26 cellular contexts compared by ENCODE assay signal in genomic region chr1:22321917-22322316, GRCh38.
"Had no signal": no experiment of that assay in that cellular context is flagged by ENCODE, and none has a peak within 500 bp of the region (broad histone marks: within the 10 kb centered on the region; RNA-seq: fewer than 3 reads in every experiment).

No MANE protein-coding gene starts in this region.

- H3K27ac Mint-ChIP-seq: activated CD4-positive, alpha-beta memory T cell treated with anti-CD3 and anti-CD28 coated beads for 36 hours; activated T-helper 17 cell treated with anti-CD3 and anti-CD28 coated beads, Interleukin-2, amount 50 U/mL, for 72 hours; effector memory CD8-positive, alpha-beta T cell; naive B cell; T-helper 2 cell treated with Interferon-gamma antibody and Interleukin-4, amounts not matched to agents 5 μg/mL and 100 μg/mL, for 36 hours had no signal

- H3K27me3 ChIP-seq: right atrium auricular region, testis had no signal

- ATAC-seq: activated T-cell treated with anti-CD3 and anti-CD28 coated beads, Interleukin-2, amount 50 U/mL, for 4 hours; activated T-helper 17 cell treated with anti-CD3 and anti-CD28 coated beads, Interleukin-2, amount 50 U/mL, for 72 hours; effector memory CD8-positive, alpha-beta T cell; gastrocnemius medialis had no signal

- H3K36me3 ChIP-seq: brain microvascular endothelial cell, gastrocnemius medialis, right atrium auricular region had no signal

- H3K4me3 Mint-ChIP-seq: activated CD4-positive, alpha-beta memory T cell treated with anti-CD3 and anti-CD28 coated beads for 36 hours; activated T-cell treated with anti-CD3 and anti-CD28 coated beads, Interleukin-2, amount 50 U/mL, for 4 hours; activated T-helper 17 cell treated with anti-CD3 and anti-CD28 coated beads, Interleukin-2, amount 50 U/mL, for 72 hours; effector memory CD8-positive, alpha-beta T cell; naive B cell; neural crest cell; T-helper 2 cell treated with Interferon-gamma antibody and Interleukin-4, amounts not matched to agents 5 μg/mL and 100 μg/mL, for 36 hours had no signal

- DNase-seq: activated CD4-positive, alpha-beta memory T cell treated with anti-CD3 and anti-CD28 coated beads for 36 hours; activated CD4-positive, alpha-beta T cell treated with anti-CD3 and anti-CD28 coated beads for 48 hours; activated CD4-positive, CD25-positive, alpha-beta regulatory T cell; activated gamma-delta T cell treated with Interleukin-2 at 50 U/mL for 16 hours; activated naive CD4-positive, alpha-beta T cell treated with anti-CD3 and anti-CD28 coated beads, Interleukin-2, amount 50 U/mL, for 16 hours; activated T-cell treated with anti-CD3 and anti-CD28 coated beads, Interleukin-2, amount 50 U/mL, for 4 hours; amniotic stem cell; brain microvascular endothelial cell; effector memory CD8-positive, alpha-beta T cell; erythroblast; gastrocnemius medialis; hippocampal formation; mesendoderm; naive B cell; nucleus accumbens; stimulated activated CD4-positive, alpha-beta T cell treated with anti-CD3 and anti-CD28 coated beads, Interleukin-2, amount 100 ng/mL, for 48 hours; stimulated activated naive CD4-positive, alpha-beta T cell treated with Interleukin-2 at 50 U/mL for 16 hours; T-helper 1 cell; testis; trophoblast cell had no signal

- H3K9me3 Mint-ChIP-seq: activated CD4-positive, alpha-beta memory T cell treated with anti-CD3 and anti-CD28 coated beads for 36 hours; activated T-cell treated with anti-CD3 and anti-CD28 coated beads, Interleukin-2, amount 50 U/mL, for 4 hours; activated T-helper 17 cell treated with anti-CD3 and anti-CD28 coated beads, Interleukin-2, amount 50 U/mL, for 72 hours; effector memory CD8-positive, alpha-beta T cell; naive B cell; neural crest cell; T-helper 2 cell treated with Interferon-gamma antibody and Interleukin-4, amounts not matched to agents 5 μg/mL and 100 μg/mL, for 36 hours had no signal

- H3K36me3 Mint-ChIP-seq: activated CD4-positive, alpha-beta memory T cell treated with anti-CD3 and anti-CD28 coated beads for 36 hours; naive B cell had no signal

- H3K4me1 Mint-ChIP-seq: activated T-helper 17 cell treated with anti-CD3 and anti-CD28 coated beads, Interleukin-2, amount 50 U/mL, for 72 hours; naive B cell had no signal

- H3K4me3 ChIP-seq: coronary artery, gastrocnemius medialis, lung, right atrium auricular region, testis had no signal
